9 cellular contexts compared by ENCODE assay signal in genomic region chr19:35903550-35904179, GRCh38. TPM values are rescaled to one million over a fixed set of nuclear protein-coding genes. Genes with fewer than 3 reads are reported as not detected.
A peak's percentile ranks its signal among the peaks of the same experiment; 100 is the strongest.
DNase-seq lines count a peak whose midpoint lies in the region; ATAC-seq, FAIRE-seq and TF ChIP-seq lines count a peak whose summit lies in the region.
"Had no signal": no experiment of that assay in that cellular context is flagged by ENCODE, and none has a peak within 500 bp of the region (broad histone marks: within the 10 kb centered on the region; RNA-seq: fewer than 3 reads in every experiment).

No MANE protein-coding gene starts in this region.

- peak; percentile 47 for TF ChIP-seq POLR2A in H54 (IDR thresholded peaks at IDR 0.05; ENCODE audit: low read depth, low read length)

- no peak for TF ChIP-seq CTCF in WI38 (IDR thresholded peaks at IDR 0.05; ENCODE audit: low read depth, low read length)

- FAIRE-seq in H54 (lab: Jason Lieb, UNC): no peak

- H3K4me3 ChIP-seq in WI38 (ENCODE audit: low read depth, low read length): peak overlapping the region; percentile 37

- in situ Hi-C loops in T47D (cut with HindIII; ENCODE audit: low pct_unique_long_range_greater_than_20kb, low sequenced_read_pairs): no loop called here

- DNase-seq in Daoy (ENCODE audit: low read depth): peak; percentile 92
- peak; percentile 68 for DNase-seq in H54 (ENCODE audit: insufficient read length, low spot score)
- peak; percentile 85 for DNase-seq in NCI-H146 (lab: John Stamatoyannopoulos, UW)
- peak; percentile 33 to 61 for DNase-seq in T47D (ENCODE audit: low read depth in 1 of 2, low spot score in 1 of 2)
- peak; percentile 59 for DNase-seq in iris pigment epithelial cell (ENCODE audit: low read depth)
- peak; percentile 74 to 82 for DNase-seq in stimulated activated CD4-positive, alpha-beta T cell treated with anti-CD3 and anti-CD28 coated beads, Interleukin-15, amount 100 ng/mL, for 48 hours (ENCODE audit: low read depth in 2 of 2)

- ATAC-seq in HG03469 (IDR thresholded peaks at IDR 0.05; ENCODE audit: unreplicated experiment): no peak

RNA-seq across cellular contexts. Expression of gene HCST, which starts 1.3 kb away (rescaled TPM):
- total RNA-seq in Daoy (2014; rRNA removed; shearing (Covaris generic)): not detected in 2 replicates
- total RNA-seq: temporal lobe had no signal

RNA-seq across cellular contexts. Expression of gene NFKBID, which starts 3.3 kb away (rescaled TPM):
- 8.5 and 33.9 TPM in 2 replicates for total RNA-seq in Daoy (2014; rRNA removed; shearing (Covaris generic))

RNA-seq across cellular contexts. Expression of gene TYROBP, which starts 4.4 kb away (rescaled TPM):
- not detected in 2 replicates for total RNA-seq in Daoy (2014; rRNA removed; shearing (Covaris generic))

RNA-seq across cellular contexts. Expression of gene LRFN3, which starts 32.5 kb away (rescaled TPM):
- total RNA-seq in Daoy (2014; rRNA removed; shearing (Covaris generic)): 1.2 and 1.4 TPM in 2 replicates

RNA-seq across cellular contexts. Expression of gene APLP1, which starts 35.3 kb away (rescaled TPM):
- total RNA-seq in Daoy (2014; rRNA removed; shearing (Covaris generic)): 2.5 and 6.5 TPM in 2 replicates
